Comparison of ENCODE assay signal across 18 cellular contexts in genomic region chr13:36518707-36519106, GRCh38.
DNase-seq lines count a peak whose midpoint lies in the region; ATAC-seq, FAIRE-seq and TF ChIP-seq lines count a peak whose summit lies in the region.
"Had no signal": no experiment of that assay in that cellular context is flagged by ENCODE, and none has a peak within 500 bp of the region (broad histone marks: within the 10 kb centered on the region; RNA-seq: fewer than 3 reads in every experiment).

No MANE protein-coding gene starts in this region.

- H3K4me3 ChIP-seq in GM23338 (peak overlapping the region; percentile 31), H1 (ENCODE audit: extremely low read depth in 1 of 4, insufficient read depth in 2 of 4, low read depth in 3 of 4, low read length in 4 of 4) (no peak overlapping the region), gastroesophageal sphincter (no peak overlapping the region)
- H3K4me3 ChIP-seq: HAP-1, K562 had no signal

- H3F3A ChIP-seq in GM23338 (replicated peaks; ENCODE audit: low read depth), result no peaks in the 10 kb centered on the region

- peaks cover 36% of the 10 kb centered on the region for H3K4me1 ChIP-seq in GM23338 (ENCODE audit: insufficient read depth)
- H3K4me1 ChIP-seq in H1 (replicated peaks in 1 of 4; ENCODE audit: control insufficient read depth in 3 of 4, insufficient read depth in 4 of 4, low read length in 3 of 4), result peaks cover 10 to 18% (median 15%) of the 10 kb centered on the region in 4 experiments; a peak in 4 of 7 replicates
- H3K4me1 ChIP-seq in gastroesophageal sphincter, result no peaks in the 10 kb centered on the region
- H3K4me1 ChIP-seq: Caco-2 had no signal

- peak overlapping the region; percentile 64 for H3K4me2 ChIP-seq in GM23338
- peak overlapping the region; percentile 17 to 48; a peak in 2 of 4 replicates for H3K4me2 ChIP-seq in H1 (ENCODE audit: insufficient read depth in 1 of 2, low read depth in 2 of 2, low read length in 2 of 2)

- no peak for FAIRE-seq in H1 (lab: Jason Lieb, UNC)
- FAIRE-seq: A204.1, GM19239, HTR-8/SVneo, K562 had no signal

- H3K27me3 ChIP-seq in GM23338 (ENCODE audit: insufficient read depth) (no peaks in the 10 kb centered on the region), H1 (replicated peaks in 1 of 4; ENCODE audit: control insufficient read depth in 3 of 4, extremely low read depth in 1 of 4, insufficient read depth in 3 of 4, low read length in 3 of 4) (no peaks in the 10 kb centered on the region), gastroesophageal sphincter (peaks cover 4% of the 10 kb centered on the region)

- no peak overlapping the region for H3K4ac ChIP-seq in H1 (replicated peaks; ENCODE audit: insufficient read length, low read depth, low read length)

- 0 out of 2 replicates have a peak overlapping the region, but pooled peaks have one; percentile 38 for H2BK20ac ChIP-seq in H1 (ENCODE audit: low read length)

- peak overlapping the region; percentile 63; the same call in 1 of the 2 replicates for H3K27ac ChIP-seq in GM23338 (ENCODE audit: low read depth)
- H3K27ac ChIP-seq in H1 (ENCODE audit: low read depth, low read length), result no peak overlapping the region
- no peak overlapping the region for H3K27ac ChIP-seq in gastroesophageal sphincter

- no peak overlapping the region for H3K23ac ChIP-seq in H1 (ENCODE audit: insufficient read length)

- H3K18ac ChIP-seq in H1 (ENCODE audit: extremely low read depth, low read length), result no peak overlapping the region

- no peak overlapping the region for H4K5ac ChIP-seq in H1 (ENCODE audit: insufficient read length, low read depth, low read length)

- H3K27ac Mint-ChIP-seq in GM23338, result peak overlapping the region; percentile 27; the same call in 1 of the 2 replicates
- H3K27ac Mint-ChIP-seq: CD8-positive, alpha-beta memory T cell had no signal

- H2BK15ac ChIP-seq in H1 (ENCODE audit: low read length), result no peak overlapping the region

- H3K79me1 ChIP-seq in H1 (ENCODE audit: low read depth, low read length), result no peaks in the 10 kb centered on the region

- peaks cover 33% of the 10 kb centered on the region for H3K4me1 Mint-ChIP-seq in GM23338
- H3K4me1 Mint-ChIP-seq: CD8-positive, alpha-beta memory T cell had no signal

- DNase-seq in NCI-H510A treated with DMSO at 0.1 percent for 48 hours (lab: John Stamatoyannopoulos, UW), result peak; percentile 54
- no peak for DNase-seq in NCI-H510A (lab: John Stamatoyannopoulos, UW)
- DNase-seq in GM23338 (ENCODE audit: low spot score), result no peak
- DNase-seq in NCI-H187 treated with DMSO at 0.1 percent for 48 hours (lab: John Stamatoyannopoulos, UW), result peak; percentile 59
- DNase-seq in H1 (ENCODE audit: low read depth in 1 of 2, low spot score in 2 of 2), result no peak
- no peak for DNase-seq in T-helper 9 cell
- DNase-seq: Caco-2; CD8-positive, alpha-beta memory T cell; DMS79 treated with DMSO at 0.1 percent for 48 hours; GDM1; Karpas-422 had no signal

- H3K56ac ChIP-seq in H1 (replicated peaks; ENCODE audit: insufficient read length, low read depth, low read length), result no peak overlapping the region

- no peak overlapping the region for H3K9ac ChIP-seq in H1 (replicated peaks in 1 of 4; ENCODE audit: extremely low read depth in 1 of 4, low read depth in 3 of 4, low read length in 3 of 4)

- H3K36me3 Mint-ChIP-seq in GM23338 (ENCODE audit: low read depth), result peaks cover 6% of the 10 kb centered on the region
- H3K36me3 Mint-ChIP-seq: CD8-positive, alpha-beta memory T cell had no signal

- H3K9me3 Mint-ChIP-seq in GM23338, result peaks cover 11% of the 10 kb centered on the region; the same call in 2 of the 3 replicates

- no peaks in the 10 kb centered on the region for H3K79me2 ChIP-seq in GM23338 (replicated peaks; ENCODE audit: insufficient read depth)
- no peaks in the 10 kb centered on the region for H3K79me2 ChIP-seq in H1 (ENCODE audit: control insufficient read depth in 1 of 2, insufficient read depth in 2 of 2, low read length in 2 of 2)

- H3K23me2 ChIP-seq in H1 (ENCODE audit: low read depth, low read length), result no peaks in the 10 kb centered on the region; the same call in 1 of the 2 replicates

- H3K4me3 Mint-ChIP-seq in GM23338, result peak overlapping the region; percentile 9; the same call in 1 of the 3 replicates
- H3K4me3 Mint-ChIP-seq: CD8-positive, alpha-beta memory T cell had no signal

- CTCF ChIA-PET in H1 (lab: Charles Lee; ENCODE audit: partially characterized antibody), result no interaction called here

- H2AFZ ChIP-seq in GM23338 (peak overlapping the region; percentile 28; the same call in 1 of the 2 replicates), H1 (ENCODE audit: low read length) (0 out of 2 replicates have a peak overlapping the region, but pooled peaks have one; percentile 12)

- TF ChIP-seq EP300 in H1 (IDR thresholded peaks at IDR 0.05; ENCODE audit: borderline replicate concordance in 1 of 2, low read depth in 2 of 2, low read length in 2 of 2), result no peak
- TF ChIP-seq EP300 in gastroesophageal sphincter (IDR thresholded peaks at IDR 0.05), result no peak

- ATAC-seq in GM23338 (peak; percentile 55), gastroesophageal sphincter (no peak), HG03039 (IDR thresholded peaks at IDR 0.05; ENCODE audit: unreplicated experiment) (no peak)
- ATAC-seq: K562 had no signal

- POLR2A ChIA-PET in H1 (lab: Charles Lee; ENCODE audit: partially characterized antibody), result no interaction called here

- no peak overlapping the region for H4K8ac ChIP-seq in H1 (ENCODE audit: extremely low read depth, insufficient read depth, low read length)

- H3K36me3 ChIP-seq in GM23338 (ENCODE audit: insufficient read depth), result peaks cover 5% of the 10 kb centered on the region; the same call in 1 of the 2 replicates
- no peaks in the 10 kb centered on the region for H3K36me3 ChIP-seq in H1 (ENCODE audit: control insufficient read depth in 2 of 4, insufficient read depth in 4 of 4, low read length in 3 of 4)
- no peaks in the 10 kb centered on the region for H3K36me3 ChIP-seq in gastroesophageal sphincter
- H3K36me3 ChIP-seq: HAP-1 had no signal

- 76% methylated on average over 2 of the region's 2 CpGs; no CpG with 5 or more reads in 1 of the 2 experiments for WGBS in H1 (ENCODE audit: extremely low coverage in 1 of 2, insufficient coverage in 1 of 2, insufficient read length in 1 of 2, insufficient replicate concordance in 2 of 2, low coverage in 1 of 2, low lambda C conversion rate in 2 of 2, missing lambda C conversion rate in 1 of 2), 2 experiments
- 77 to 80% methylated on average over 1 to 2 of the region's 2 CpGs for WGBS in gastroesophageal sphincter (ENCODE audit: low coverage in 1 of 2), 2 donors

- no peak overlapping the region for H3K14ac ChIP-seq in H1 (ENCODE audit: insufficient read length)

- H3K9me2 ChIP-seq in GM23338 (ENCODE audit: insufficient read depth), result no peaks in the 10 kb centered on the region; the same call in none of the 2 replicates

- no peak overlapping the region for H2BK120ac ChIP-seq in H1 (replicated peaks; ENCODE audit: low read depth, low read length)

- TF ChIP-seq POLR2A in H1 (IDR thresholded peaks at IDR 0.05; ENCODE audit: control extremely low read depth in 1 of 2, low read depth in 2 of 2, low read length in 2 of 2) (no peak), gastroesophageal sphincter (IDR thresholded peaks at IDR 0.05) (no peak)

- peak overlapping the region; percentile 40; the same call in 1 of the 2 replicates for H2BK5ac ChIP-seq in H1 (ENCODE audit: low read depth, low read length)

- TF ChIP-seq CTCF in GM23338 (conservative IDR thresholded peaks at IDR 0.05; ENCODE audit: low read depth in 2 of 2) (no peak), H1 (IDR thresholded peaks at IDR 0.05; ENCODE audit: control extremely low read depth in 1 of 3, insufficient read depth in 1 of 3, low read depth in 1 of 3, low read length in 3 of 3) (no peak), gastroesophageal sphincter (IDR thresholded peaks at IDR 0.05) (no peak)

- H3K27me3 Mint-ChIP-seq in GM23338 (ENCODE audit: insufficient read depth, low read depth, poor library complexity), result no peaks in the 10 kb centered on the region
- H3K27me3 Mint-ChIP-seq: CD8-positive, alpha-beta memory T cell had no signal

- no peaks in the 10 kb centered on the region for H4K20me1 ChIP-seq in GM23338 (replicated peaks; ENCODE audit: insufficient read depth)
- no peaks in the 10 kb centered on the region for H4K20me1 ChIP-seq in H1 (replicated peaks in 1 of 2; ENCODE audit: control insufficient read depth in 1 of 2, insufficient read depth in 2 of 2, low read length in 2 of 2)

- peaks cover 0 to 8% of the 10 kb centered on the region in 2 experiments; a peak in 2 of 4 replicates for H3K9me3 ChIP-seq in H1 (ENCODE audit: insufficient read depth in 2 of 2, low read depth in 1 of 2, low read length in 1 of 2)
- no peaks in the 10 kb centered on the region for H3K9me3 ChIP-seq in gastroesophageal sphincter
- H3K9me3 ChIP-seq: Caco-2, HAP-1 had no signal

- no peak overlapping the region for H4K91ac ChIP-seq in H1 (replicated peaks; ENCODE audit: insufficient read length, low read length)

- H2BK12ac ChIP-seq in H1 (ENCODE audit: low read depth, low read length), result no peak overlapping the region

- TF ChIP-seq RAD21 in H1 (IDR thresholded peaks at IDR 0.05 in 1 of 2, conservative IDR thresholded peaks at IDR 0.05 in 1 of 2; ENCODE audit: low read depth in 2 of 2, low read length in 2 of 2), result no peak

- no peak overlapping the region for H2AK5ac ChIP-seq in H1 (ENCODE audit: low read depth, low read length)

TF ChIP-seq in GM23338, 12 proteins besides CTCF, POLR2A, EP300 and RAD21 (continues in another document):
- no peak for TF ChIP-seq NANOG (IDR thresholded peaks at IDR 0.05; ENCODE audit: borderline replicate concordance)
- TF ChIP-seq POLR2AphosphoS5 (IDR thresholded peaks at IDR 0.05; ENCODE audit: low read depth), result no peak
- no peak for TF ChIP-seq EZH2phosphoT487 (IDR thresholded peaks at IDR 0.05; ENCODE audit: unreplicated experiment)
- no peak for TF ChIP-seq EZH2 (IDR thresholded peaks at IDR 0.05; ENCODE audit: low read depth, unreplicated experiment)
- no peak for TF ChIP-seq ZNF114 (CRISPR knock-in tag; IDR thresholded peaks at IDR 0.05)
- no peak for TF ChIP-seq STAT1 (IDR thresholded peaks at IDR 0.05; ENCODE audit: unreplicated experiment)

TF ChIP-seq in H1, 55 proteins besides CTCF, POLR2A, EP300 and RAD21 (continues in another document):
- TF ChIP-seq KDM5A (IDR thresholded peaks at IDR 0.05; ENCODE audit: low read length), result no peak
- TF ChIP-seq ATF3 (IDR thresholded peaks at IDR 0.05; ENCODE audit: insufficient read depth, low read depth, low read length), result no peak
- no peak for TF ChIP-seq TEAD4 (IDR thresholded peaks at IDR 0.05; ENCODE audit: low read depth, low read length)
- no peak for TF ChIP-seq E2F6 (IDR thresholded peaks at IDR 0.05)
- no peak for TF ChIP-seq TCF12 (IDR thresholded peaks at IDR 0.05; ENCODE audit: low read depth, low read length)

Comparison
In these comparisons a context has a peak if more than half of its experiments do, and no peak if none do; other contexts are left out.
1. DNase-seq: peak in NCI-H510A treated with DMSO at 0.1 percent for 48 hours (single experiment) and NCI-H187 treated with DMSO at 0.1 percent for 48 hours (single experiment); none in NCI-H510A (single experiment), GM23338 (single experiment), H1 (0 of 2) and T-helper 9 cell (single experiment).